10 cellular contexts compared by ENCODE assay signal in genomic region chr3:128390867-128391266, GRCh38.
"Had no signal": no experiment of that assay in that cellular context is flagged by ENCODE, and none has a peak within 500 bp of the region (broad histone marks: within the 10 kb centered on the region; RNA-seq: fewer than 3 reads in every experiment).

No MANE protein-coding gene starts in this region.

- ATAC-seq: activated CD4-positive, alpha-beta T cell treated with anti-CD3 and anti-CD28 coated beads for 36 hours; effector memory CD8-positive, alpha-beta T cell; lower lobe of right lung had no signal

- H3K4me3 ChIP-seq: lower lobe of right lung, right atrium auricular region, skin epidermis had no signal

- H3K27ac ChIP-seq: lower lobe of right lung, right atrium auricular region, skin epidermis had no signal

- H3K36me3 ChIP-seq: lower lobe of right lung, right atrium auricular region had no signal

- H3K9me3 ChIP-seq: lower lobe of right lung, right atrium auricular region had no signal

- H3K27me3 ChIP-seq: right atrium auricular region had no signal

- DNase-seq: activated CD4-positive, alpha-beta T cell treated with anti-CD3 and anti-CD28 coated beads for 36 hours; activated CD4-positive, alpha-beta T cell treated with anti-CD3 and anti-CD28 coated beads, Interleukin-2, amount 50 U/mL, for 48 hours; activated gamma-delta T cell; dermis blood vessel endothelial cell; effector memory CD8-positive, alpha-beta T cell; lower lobe of right lung; nephron progenitor cell; trophoblast cell had no signal
